1 cellular context compared by ENCODE assay signal in genomic region chr16:729768-730665, GRCh38.
TF ChIP-seq lines count a peak whose summit lies in the region.

No MANE protein-coding gene starts in this region.

TF ChIP-seq in H1, 55 proteins besides CTCF, POLR2A, EP300 and RAD21:
- TF ChIP-seq NRF1 (IDR thresholded peaks at IDR 0.05; ENCODE audit: low read depth, low read length) (no peak), SP4 (IDR thresholded peaks at IDR 0.05; ENCODE audit: low read length) (no peak), POU5F1 (IDR thresholded peaks at IDR 0.05; ENCODE audit: low read depth, low read length) (no peak), NANOG (IDR thresholded peaks at IDR 0.05; ENCODE audit: insufficient read depth, low read depth, low read length, poor library complexity, severe bottlenecking) (no peak), RNF2 (IDR thresholded peaks at IDR 0.05; ENCODE audit: borderline replicate concordance, low read depth, low read length, missing control alignments, poor library complexity, severe bottlenecking) (no peak), E2F6 (IDR thresholded peaks at IDR 0.05) (no peak), SIX5 (IDR thresholded peaks at IDR 0.05; ENCODE audit: low read depth, low read length) (no peak), ZNF274 (IDR thresholded peaks at IDR 0.05; ENCODE audit: borderline replicate concordance, extremely low read depth, low read length) (no peak), EGR1 (IDR thresholded peaks at IDR 0.05; ENCODE audit: borderline replicate concordance, low read depth, low read length) (no peak), JUN (IDR thresholded peaks at IDR 0.05; ENCODE audit: low read depth, low read length) (no peak), MAX (IDR thresholded peaks at IDR 0.05) (no peak), RBBP5 (IDR thresholded peaks at IDR 0.05; ENCODE audit: borderline replicate concordance, low read depth, low read length) (no peak), HDAC6 (IDR thresholded peaks at IDR 0.05; ENCODE audit: low read depth, low read length) (no peak), TAF1 (IDR thresholded peaks at IDR 0.05; ENCODE audit: low read depth, low read length) (no peak), SAP30 (IDR thresholded peaks at IDR 0.05; ENCODE audit: insufficient read depth, insufficient replicate concordance, low read length) (no peak), JUND (IDR thresholded peaks at IDR 0.05; ENCODE audit: low read length) (no peak), SIRT6 (IDR thresholded peaks at IDR 0.05; ENCODE audit: low read length) (no peak), CREB1 (IDR thresholded peaks at IDR 0.05) (no peak)
TF ChIP-seq in H1: peak in this region for 0.
